Comparison of ENCODE assay signal across 8 cellular contexts in the genomic region with DNA sequence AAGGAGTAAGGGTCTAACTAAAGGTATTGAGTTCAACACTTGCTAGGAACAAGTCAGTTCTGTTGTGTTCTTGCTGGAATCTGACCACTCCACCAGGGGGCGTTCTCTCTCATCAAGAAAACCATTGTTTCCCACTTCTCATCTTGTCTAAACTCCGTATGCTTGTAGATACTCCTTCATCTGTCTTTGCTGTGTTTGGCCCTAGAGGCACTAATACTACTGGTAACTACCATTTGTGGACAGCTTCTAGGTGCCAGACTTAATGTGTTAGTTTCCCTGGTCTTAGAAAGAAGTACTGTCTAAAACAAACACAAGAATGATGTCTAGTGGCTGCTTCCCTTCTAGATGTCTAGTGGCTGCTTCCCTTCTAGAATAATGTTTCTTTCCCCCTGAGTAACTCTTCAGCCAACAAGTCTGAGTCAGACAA. TPM values are rescaled to one million over a fixed set of nuclear protein-coding genes. Genes with fewer than 3 reads are reported as not detected.
A peak's percentile ranks its signal among the peaks of the same experiment; 100 is the strongest.
DNase-seq lines count a peak whose midpoint lies in the region; ATAC-seq lines count a peak whose summit lies in the region.

No MANE protein-coding gene starts in this region.

- H3K4me1 Mint-ChIP-seq in central memory CD8-positive, alpha-beta T cell = no peaks in the 10 kb centered on the region

- H3K27me3 Mint-ChIP-seq in central memory CD8-positive, alpha-beta T cell = no peaks in the 10 kb centered on the region

- H3K36me3 Mint-ChIP-seq in central memory CD8-positive, alpha-beta T cell (ENCODE audit: insufficient read depth) = no peaks in the 10 kb centered on the region

- peaks cover 10% of the 10 kb centered on the region for H3K9me3 Mint-ChIP-seq in central memory CD8-positive, alpha-beta T cell

- no peak overlapping the region for H3K27ac Mint-ChIP-seq in central memory CD8-positive, alpha-beta T cell (ENCODE audit: low read depth)

- peak; percentile 14 for ATAC-seq in central memory CD8-positive, alpha-beta T cell (replicated peaks; ENCODE audit: extremely low read depth, poor library complexity, severe bottlenecking)
- ATAC-seq in HG03039 (IDR thresholded peaks at IDR 0.05; ENCODE audit: unreplicated experiment) = no peak

- H3K4me3 Mint-ChIP-seq in central memory CD8-positive, alpha-beta T cell = no peak overlapping the region

- peak; percentile 72 to 76 for DNase-seq in AML-193 (lab: John Stamatoyannopoulos, UW)
- peak; percentile 59 for DNase-seq in H4 (ENCODE audit: low spot score)
- peak; percentile 20 for DNase-seq in NCI-H345 treated with DMSO at 0.1 percent for 48 hours (lab: John Stamatoyannopoulos, UW; ENCODE audit: unreplicated experiment)
- DNase-seq in activated CD4-positive, CD25-positive, alpha-beta regulatory T cell treated with anti-CD3 and anti-CD28 coated beads, Interleukin-2, amount 50 U/mL, for 72 hours = peak; percentile 66
- peak; percentile 48 to 51 for DNase-seq in central memory CD8-positive, alpha-beta T cell (ENCODE audit: low spot score in 2 of 2)
- DNase-seq in kidney glomerular epithelial cell (lab: John Stamatoyannopoulos, UW) = peak; percentile 80
- peak; percentile 76 to 81 for DNase-seq in stimulated activated CD4-positive, alpha-beta T cell treated with anti-CD3 and anti-CD28 coated beads, Interleukin-2, amount 100 ng/mL, for 24 hours

RNA-seq across cellular contexts. Expression of gene PTPDC1, which starts 18.7 kb away (rescaled TPM):
- total RNA-seq in H4 (2014; rRNA removed; shearing (Covaris generic)) = 2.8 and 3.3 TPM in 2 replicates

Comparison
In these comparisons a context has a peak if more than half of its experiments do, and no peak if none do; other contexts are left out.
1. DNase-seq: peak in every context shown above with its lines; median percentile 80 in kidney glomerular epithelial cell; 78 in stimulated activated CD4-positive, alpha-beta T cell treated with anti-CD3 and anti-CD28 coated beads, Interleukin-2, amount 100 ng/mL, for 24 hours; 74 in AML-193; 66 in activated CD4-positive, CD25-positive, alpha-beta regulatory T cell treated with anti-CD3 and anti-CD28 coated beads, Interleukin-2, amount 50 U/mL, for 72 hours; 59 in H4; 50 in central memory CD8-positive, alpha-beta T cell; 20 in NCI-H345 treated with DMSO at 0.1 percent for 48 hours.